22 cellular contexts compared by ENCODE assay signal in genomic region chr2:84700006-84700405, GRCh38.
"Had no signal": no experiment of that assay in that cellular context is flagged by ENCODE, and none has a peak within 500 bp of the region (broad histone marks: within the 10 kb centered on the region; RNA-seq: fewer than 3 reads in every experiment).

No MANE protein-coding gene starts in this region.

- H3K4me3 ChIP-seq: hepatocyte, lung, sigmoid colon, skin epidermis, stomach, thoracic aorta, transverse colon had no signal

- H3K4me1 ChIP-seq: foreskin keratinocyte, sigmoid colon, stomach had no signal

- H3K4me1 Mint-ChIP-seq: nephron progenitor cell; stimulated activated naive B cell treated with anti-CD40 and anti-IgM and Interleukin-4, amounts not matched to agents 10 μg/mL and 1 μg/mL and 100 μg/mL, for 72 hours had no signal

- H3K27ac Mint-ChIP-seq: nephron progenitor cell; stimulated activated naive B cell treated with anti-CD40 and anti-IgM and Interleukin-4, amounts not matched to agents 10 μg/mL and 1 μg/mL and 100 μg/mL, for 72 hours had no signal

- H3K27ac ChIP-seq: foreskin keratinocyte, hepatocyte, neutrophil, sigmoid colon, skin epidermis, stomach, thoracic aorta, transverse colon had no signal

- H3K4me2 ChIP-seq: hepatocyte had no signal

- H3K36me3 ChIP-seq: neutrophil, sigmoid colon, stomach, thoracic aorta, transverse colon had no signal

- H3K27me3 ChIP-seq: foreskin keratinocyte, hepatocyte, neutrophil, sigmoid colon, stomach, transverse colon had no signal

- H3K4me3 Mint-ChIP-seq: nephron progenitor cell; stimulated activated naive B cell treated with anti-CD40 and anti-IgM and Interleukin-4, amounts not matched to agents 10 μg/mL and 1 μg/mL and 100 μg/mL, for 72 hours had no signal

- DNase-seq: effector memory CD4-positive, alpha-beta T cell; foreskin keratinocyte; left colon; left ventricle myocardium superior; mesenchymal stem cell; midbrain; nephron progenitor cell; posterior cingulate gyrus; sigmoid colon; stimulated activated CD4-positive, alpha-beta T cell treated with anti-CD3 and anti-CD28 coated beads, Interleukin-2, amount 100 ng/mL, for 24 hours; stimulated activated CD4-positive, alpha-beta T cell treated with anti-CD3 and anti-CD28 coated beads, Interleukin-4, amount 100 ng/mL, for 4 hours; stimulated activated naive B cell treated with anti-CD40 and anti-IgM and Interleukin-4, amounts not matched to agents 10 μg/mL and 1 μg/mL and 100 μg/mL, for 72 hours; stomach; substantia nigra; transverse colon had no signal

- FAIRE-seq: endometrium had no signal

- ATAC-seq: esophagus mucosa; foreskin keratinocyte; left colon; left ventricle myocardium superior; stimulated activated naive B cell treated with anti-CD40 and anti-IgM and Interleukin-4, amounts not matched to agents 10 μg/mL and 1 μg/mL and 100 μg/mL, for 72 hours had no signal

- H3K9me3 ChIP-seq: thoracic aorta, transverse colon had no signal
